In genomic region chr17:60327870-60328362, GRCh38 we compare ENCODE assay signal across 16 cellular contexts.
"Had no signal": no experiment of that assay in that cellular context is flagged by ENCODE, and none has a peak within 500 bp of the region (broad histone marks: within the 10 kb centered on the region; RNA-seq: fewer than 3 reads in every experiment).

No MANE protein-coding gene starts in this region.

- DNase-seq: activated CD4-positive, alpha-beta T cell treated with anti-CD3 and anti-CD28 coated beads for 36 hours; activated CD8-positive, alpha-beta memory T cell treated with anti-CD3 and anti-CD28 coated beads for 24 hours; activated naive CD4-positive, alpha-beta T cell treated with anti-CD3 and anti-CD28 coated beads for 36 hours; colonic mucosa; effector CD8-positive, alpha-beta T cell; immature natural killer cell; mammary epithelial cell; ovary; stimulated activated CD4-positive, alpha-beta T cell treated with anti-CD3 and anti-CD28 coated beads, Interleukin-2, amount 100 ng/mL, for 48 hours; stimulated activated naive CD4-positive, alpha-beta T cell treated with Interleukin-2 at 50 U/mL for 16 hours; testis had no signal

- ATAC-seq: activated CD4-positive, alpha-beta T cell treated with anti-CD3 and anti-CD28 coated beads for 36 hours; activated T-helper 17 cell treated with anti-CD3 and anti-CD28 coated beads, Interleukin-2, amount 50 U/mL, for 72 hours; gastroesophageal sphincter had no signal

- H2AFZ ChIP-seq: hepatocyte had no signal

- H3K9me3 ChIP-seq: colonic mucosa, gastroesophageal sphincter, ovary, testis had no signal

- H3K4me3 ChIP-seq: cardiac muscle cell, colonic mucosa, gastroesophageal sphincter, hepatocyte, ovary, testis had no signal

- H3K36me3 ChIP-seq: cardiac muscle cell, colonic mucosa, ovary had no signal

- H3K4me1 ChIP-seq: colonic mucosa, testis had no signal

- H3K27me3 ChIP-seq: cardiac muscle cell, colonic mucosa, gastroesophageal sphincter, hepatocyte, ovary, testis had no signal

- H3K4me3 Mint-ChIP-seq: activated CD4-positive, alpha-beta T cell treated with anti-CD3 and anti-CD28 coated beads for 36 hours; activated naive CD4-positive, alpha-beta T cell treated with anti-CD3 and anti-CD28 coated beads for 36 hours; activated T-helper 17 cell treated with anti-CD3 and anti-CD28 coated beads, Interleukin-2, amount 50 U/mL, for 72 hours; immature natural killer cell; nephron had no signal

- H3K27ac Mint-ChIP-seq: activated CD4-positive, alpha-beta T cell treated with anti-CD3 and anti-CD28 coated beads for 36 hours; activated naive CD4-positive, alpha-beta T cell treated with anti-CD3 and anti-CD28 coated beads for 36 hours; activated T-helper 17 cell treated with anti-CD3 and anti-CD28 coated beads, Interleukin-2, amount 50 U/mL, for 72 hours; nephron had no signal

- H3K4me2 ChIP-seq: hepatocyte had no signal

- H3K27ac ChIP-seq: cardiac muscle cell, colonic mucosa, gastroesophageal sphincter, hepatocyte, ovary, testis had no signal

- H3K27me3 Mint-ChIP-seq: activated CD4-positive, alpha-beta T cell treated with anti-CD3 and anti-CD28 coated beads for 36 hours; activated T-helper 17 cell treated with anti-CD3 and anti-CD28 coated beads, Interleukin-2, amount 50 U/mL, for 72 hours had no signal
